Comparison of ENCODE assay signal across 8 cellular contexts in the genomic region with DNA sequence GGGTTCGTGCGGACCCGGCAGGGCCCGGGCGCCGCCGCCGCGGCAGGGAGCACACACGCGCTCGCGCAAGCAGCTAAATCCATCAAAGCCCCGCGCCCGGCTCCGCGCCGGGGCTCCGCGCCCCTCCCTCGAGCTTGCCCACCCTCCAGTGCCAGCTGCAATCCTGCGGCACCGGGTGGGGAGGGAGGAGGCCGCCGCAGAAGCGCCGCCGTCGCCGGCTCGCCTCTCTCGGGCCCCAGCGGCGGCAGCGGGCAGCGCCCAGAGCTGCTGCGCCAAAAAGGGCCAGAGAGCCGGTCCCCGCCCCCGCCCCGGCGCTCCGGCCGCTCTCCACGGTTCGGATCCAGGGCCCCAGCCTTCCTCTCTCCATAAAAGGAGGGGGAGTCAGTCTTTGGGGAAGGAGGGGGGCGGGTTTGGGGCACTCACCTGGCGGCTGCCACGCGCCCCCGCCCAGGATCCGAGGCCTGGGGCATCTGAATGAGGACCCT. TPM values are rescaled to one million over a fixed set of nuclear protein-coding genes. Genes with fewer than 3 reads are reported as not detected.
A peak's percentile ranks its signal among the peaks of the same experiment; 100 is the strongest.
DNase-seq lines count a peak whose midpoint lies in the region; ATAC-seq and TF ChIP-seq lines count a peak whose summit lies in the region.

No MANE protein-coding gene starts in this region.

- peak overlapping the region; percentile 69 for H3K4me3 ChIP-seq in choroid plexus epithelial cell (ENCODE audit: low read depth, low read length)

- no peak for TF ChIP-seq CTCF in choroid plexus epithelial cell (conservative IDR thresholded peaks at IDR 0.05; ENCODE audit: low read depth, low read length)

- in situ Hi-C loops in G401 (cut with HindIII; ENCODE audit: low sequenced_read_pairs): no loop called here

- DNase-seq in stimulated activated CD4-positive, alpha-beta T cell treated with anti-CD3 and anti-CD28 coated beads, Interleukin-12 subunit alpha, Interleukin-12 subunit beta, amount 100 ng/mL, for 4 hours: peak; percentile 17
- no peak for DNase-seq in stimulated activated CD4-positive, alpha-beta T cell treated with anti-CD3 and anti-CD28 coated beads, Interleukin-2, amount 100 ng/mL, for 48 hours
- peak; percentile 28 for DNase-seq in NOMO-1 treated with dmso at 0.1 percent for 144 hours (lab: John Stamatoyannopoulos, UW; ENCODE audit: unreplicated experiment)
- DNase-seq in choroid plexus epithelial cell (ENCODE audit: low read depth): peak; percentile 56
- peak; percentile 16 for DNase-seq in kidney glomerular epithelial cell (lab: John Stamatoyannopoulos, UW)
- DNase-seq in stimulated activated naive CD8-positive, alpha-beta T cell treated with anti-CD3 and anti-CD28 coated beads, Interleukin-15, Interleukin-2, amounts not matched to agents 100 U/mL and 50 U/mL, for 24 hours: peak; percentile 45
- DNase-seq in G401 (ENCODE audit: low spot score): no peak

- ATAC-seq in stimulated activated naive CD8-positive, alpha-beta T cell treated with anti-CD3 and anti-CD28 coated beads, Interleukin-15, Interleukin-2, amounts not matched to agents 100 U/mL and 50 U/mL, for 24 hours: no peak
- no peak for ATAC-seq in HG03175 (IDR thresholded peaks at IDR 0.05; ENCODE audit: unreplicated experiment)

RNA-seq across cellular contexts. Expression of gene PDGFA, which starts 0.4 kb away (rescaled TPM):
- total RNA-seq in G401 (2014; rRNA removed; shearing (Covaris generic)): 0.34 and 2.6 TPM in 2 replicates

Comparison
In these comparisons a context has a peak if more than half of its experiments do, and no peak if none do; other contexts are left out.
1. DNase-seq: peak in stimulated activated CD4-positive, alpha-beta T cell treated with anti-CD3 and anti-CD28 coated beads, Interleukin-12 subunit alpha, Interleukin-12 subunit beta, amount 100 ng/mL, for 4 hours (single experiment), NOMO-1 treated with dmso at 0.1 percent for 144 hours (single experiment), choroid plexus epithelial cell (single experiment), kidney glomerular epithelial cell (single experiment) and stimulated activated naive CD8-positive, alpha-beta T cell treated with anti-CD3 and anti-CD28 coated beads, Interleukin-15, Interleukin-2, amounts not matched to agents 100 U/mL and 50 U/mL, for 24 hours (single experiment); none in stimulated activated CD4-positive, alpha-beta T cell treated with anti-CD3 and anti-CD28 coated beads, Interleukin-2, amount 100 ng/mL, for 48 hours (0 of 2) and G401 (single experiment).